Comparison of ENCODE assay signal across 23 cellular contexts in the genomic region with DNA sequence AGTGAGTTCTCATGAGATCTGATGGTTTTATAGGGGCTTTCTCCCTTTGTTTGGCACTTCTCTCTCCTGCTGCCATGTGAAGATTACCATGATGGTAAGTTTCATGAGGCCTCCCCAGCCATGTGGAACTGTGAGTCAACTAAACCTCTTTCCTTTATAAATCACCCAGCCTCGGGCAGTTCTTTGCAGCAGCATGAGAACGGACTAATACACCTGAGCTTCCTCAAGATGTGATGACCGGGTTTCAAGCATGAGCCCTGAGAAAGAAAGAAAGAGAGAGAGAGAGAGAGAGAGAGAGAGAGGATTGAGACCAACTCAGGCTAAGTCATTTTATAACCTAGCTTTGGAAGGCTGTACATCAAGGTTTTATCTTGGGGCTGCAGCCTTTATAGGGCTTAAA.
DNase-seq lines count a peak whose midpoint lies in the region; ATAC-seq, FAIRE-seq and TF ChIP-seq lines count a peak whose summit lies in the region.
"Had no signal": no experiment of that assay in that cellular context is flagged by ENCODE, and none has a peak within 500 bp of the region (broad histone marks: within the 10 kb centered on the region; RNA-seq: fewer than 3 reads in every experiment).

No MANE protein-coding gene starts in this region.

- TF ChIP-seq POLR2A in sigmoid colon (IDR thresholded peaks at IDR 0.05), result no peak

- H3K27ac ChIP-seq in sigmoid colon, result no peak overlapping the region
- H3K27ac ChIP-seq: A549; BLaER1 treated with 17β-estradiol and CSF1 and Interleukin-3, amounts not matched to agents 10 nM and 100 nM had no signal

- intact Hi-C loops in sigmoid colon (cut with DNase I), result no loop called here

- H3K4me3 ChIP-seq in bronchial epithelial cell (ENCODE audit: low read depth, low read length) (no peak overlapping the region), HAP-1 (no peak overlapping the region), sigmoid colon (no peak overlapping the region)
- H3K4me3 ChIP-seq: A549; BLaER1 treated with 17β-estradiol and CSF1 and Interleukin-3, amounts not matched to agents 10 nM and 100 nM had no signal

- TF ChIP-seq CTCF in bronchial epithelial cell (IDR thresholded peaks at IDR 0.05; ENCODE audit: insufficient read depth, low read length, severe bottlenecking) (no peak), sigmoid colon (IDR thresholded peaks at IDR 0.05) (no peak)

- no peak for TF ChIP-seq EP300 in sigmoid colon (IDR thresholded peaks at IDR 0.05)

- no peaks in the 10 kb centered on the region for H3K36me3 ChIP-seq in bronchial epithelial cell (ENCODE audit: control insufficient read depth, insufficient read depth, low read length)
- no peaks in the 10 kb centered on the region for H3K36me3 ChIP-seq in HAP-1 (replicated peaks)
- H3K36me3 ChIP-seq in sigmoid colon, result no peaks in the 10 kb centered on the region
- H3K36me3 ChIP-seq: BE2C; BLaER1 treated with 17β-estradiol and CSF1 and Interleukin-3, amounts not matched to agents 10 nM and 100 nM had no signal

- H3K9me3 ChIP-seq in HAP-1 (no peaks in the 10 kb centered on the region), sigmoid colon (no peaks in the 10 kb centered on the region)
- H3K9me3 ChIP-seq: A549; BE2C; BLaER1 treated with 17β-estradiol and CSF1 and Interleukin-3, amounts not matched to agents 10 nM and 100 nM had no signal

- FAIRE-seq in bronchial epithelial cell (lab: Jason Lieb, UNC), result no peak
- FAIRE-seq: A549, D721Med, G401.6, GM12892 had no signal

- DNase-seq in ELR (ENCODE audit: low read depth) (peak; percentile 17), bronchial epithelial cell (ENCODE audit: low read depth) (peak; percentile 80), kidney tubule cell (ENCODE audit: low spot score) (peak; percentile 45), HAP-1 (ENCODE audit: low spot score in 2 of 2) (no peak), NCI-H2107 treated with DMSO at 0.1 percent for 48 hours (lab: John Stamatoyannopoulos, UW; ENCODE audit: unreplicated experiment) (no peak), sigmoid colon (no peak)
- DNase-seq: 8988T; ACHN; AML-193; BE2C; CD4-positive, alpha-beta T cell; CD8-positive, alpha-beta memory T cell; DMS53; DMS79 treated with DMSO at 0.1 percent for 48 hours; GOT3; H7 had no signal

- peak; percentile 64 for ATAC-seq in esophagus mucosa
- ATAC-seq: A549, HCT116 had no signal

- 89 to 91% methylated on average over 3 of the region's 3 CpGs for WGBS in sigmoid colon, 2 donors

- H3K27me3 ChIP-seq in bronchial epithelial cell (ENCODE audit: control insufficient read depth, insufficient read depth, low read length), result no peaks in the 10 kb centered on the region
- no peaks in the 10 kb centered on the region for H3K27me3 ChIP-seq in HAP-1 (ENCODE audit: low read depth)
- H3K27me3 ChIP-seq in sigmoid colon, result no peaks in the 10 kb centered on the region
- H3K27me3 ChIP-seq: BE2C; BLaER1 treated with 17β-estradiol and CSF1 and Interleukin-3, amounts not matched to agents 10 nM and 100 nM had no signal

- H3K4me1 ChIP-seq in HAP-1, result no peaks in the 10 kb centered on the region
- H3K4me1 ChIP-seq in sigmoid colon, result no peaks in the 10 kb centered on the region
- H3K4me1 ChIP-seq: BE2C had no signal

- in situ Hi-C loops in HAP-1 (cut with MboI; ENCODE audit: low sequenced_read_pairs), result no loop called here

Comparison
In these comparisons a context has a peak if more than half of its experiments do, and no peak if none do; other contexts are left out.
1. DNase-seq: peak in ELR (single experiment), bronchial epithelial cell (single experiment) and kidney tubule cell (single experiment); none in HAP-1 (0 of 2), NCI-H2107 treated with DMSO at 0.1 percent for 48 hours (single experiment) and sigmoid colon (single experiment).